Comparison of ENCODE assay signal across 27 cellular contexts in the genomic region with DNA sequence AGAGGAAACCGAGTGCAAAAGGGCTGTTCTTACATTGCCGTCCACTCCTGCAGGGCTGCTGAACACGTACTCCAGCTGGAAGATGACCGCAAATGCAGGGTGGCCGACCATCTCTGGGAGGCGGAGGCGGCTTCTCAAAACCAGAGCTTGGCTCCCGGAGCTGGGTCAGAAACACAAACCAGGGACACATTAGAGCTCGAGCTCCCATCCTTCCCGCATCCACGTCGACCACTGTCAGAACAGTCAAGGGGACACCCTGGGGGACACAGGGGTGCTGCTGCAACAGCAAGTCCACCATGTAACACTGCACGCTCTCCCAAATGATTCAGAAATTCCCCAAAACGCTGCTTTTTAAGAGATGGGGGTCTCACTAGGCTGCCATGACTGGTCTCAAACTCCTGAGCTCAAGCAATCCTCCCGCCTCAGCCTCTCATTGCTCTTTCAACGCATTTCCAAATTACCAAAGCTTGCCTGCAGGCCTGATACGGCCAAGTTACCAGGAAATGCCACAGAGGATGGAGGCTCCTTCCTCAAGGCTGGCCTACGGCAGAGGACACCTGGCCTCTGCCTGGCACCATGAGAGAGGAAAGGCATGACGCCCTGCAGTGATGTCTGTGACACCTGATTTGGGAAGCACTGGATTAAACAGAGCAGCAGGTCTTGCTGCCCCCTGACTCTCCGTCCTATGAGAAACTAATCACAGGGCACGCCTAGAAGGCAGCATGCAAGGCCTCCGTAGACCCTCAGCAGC.
"Had no signal": no experiment of that assay in that cellular context is flagged by ENCODE, and none has a peak within 500 bp of the region (broad histone marks: within the 10 kb centered on the region; RNA-seq: fewer than 3 reads in every experiment).

No MANE protein-coding gene starts in this region.

- DNase-seq: activated CD4-positive, alpha-beta T cell treated with anti-CD3 and anti-CD28 coated beads, Interleukin-2, amount 10 ng/mL, durations not matched to agents 7 days and 5 days; activated CD4-positive, CD25-positive, alpha-beta regulatory T cell treated with anti-CD3 and anti-CD28 coated beads, Interleukin-2, amount 50 U/mL, for 72 hours; activated CD8-positive, alpha-beta T cell treated with anti-CD3 and anti-CD28 coated beads for 36 hours; activated gamma-delta T cell treated with Interleukin-2 at 50 U/mL for 16 hours; activated T-cell treated with anti-CD3 and anti-CD28 coated beads, Interleukin-2, amount 50 U/mL, for 72 hours; brain microvascular endothelial cell; dorsolateral prefrontal cortex; effector memory CD8-positive, alpha-beta T cell; foreskin melanocyte; immature natural killer cell; kidney glomerular epithelial cell; naive thymus-derived CD8-positive, alpha-beta T cell; stimulated activated CD4-positive, alpha-beta T cell treated with anti-CD3 and anti-CD28 coated beads, Interleukin-4, amount 100 ng/mL, for 24 hours; stimulated activated naive CD4-positive, alpha-beta T cell treated with Interleukin-2 at 50 U/mL for 16 hours; thyroid gland; WERI-Rb-1 had no signal

- H3K4me1 Mint-ChIP-seq: activated CD4-positive, alpha-beta T cell treated with anti-CD3 and anti-CD28 coated beads, Interleukin-2, amount 10 ng/mL, durations not matched to agents 7 days and 5 days; central memory CD8-positive, alpha-beta T cell; immature natural killer cell; neural progenitor cell had no signal

- H3K9me3 Mint-ChIP-seq: activated CD4-positive, alpha-beta T cell treated with anti-CD3 and anti-CD28 coated beads, Interleukin-2, amount 10 ng/mL, durations not matched to agents 7 days and 5 days; activated CD8-positive, alpha-beta T cell treated with anti-CD3 and anti-CD28 coated beads for 36 hours; activated T-cell treated with anti-CD3 and anti-CD28 coated beads, Interleukin-2, amount 50 U/mL, for 72 hours; central memory CD8-positive, alpha-beta T cell; effector memory CD8-positive, alpha-beta T cell; immature natural killer cell; naive thymus-derived CD8-positive, alpha-beta T cell; neural progenitor cell; T-cell; T-helper 2 cell treated with Interferon-gamma antibody and Interleukin-4, amounts not matched to agents 5 μg/mL and 100 μg/mL, for 36 hours had no signal

- H2AFZ ChIP-seq: hepatocyte, neural progenitor cell had no signal

- H3K27ac ChIP-seq: adrenal gland, ascending aorta, brain microvascular endothelial cell, dorsolateral prefrontal cortex, hepatocyte, left lung, neural progenitor cell, thyroid gland, WERI-Rb-1 had no signal

- H3K9ac ChIP-seq: neural progenitor cell had no signal

- H3K27me3 Mint-ChIP-seq: activated CD4-positive, alpha-beta T cell treated with anti-CD3 and anti-CD28 coated beads, Interleukin-2, amount 10 ng/mL, durations not matched to agents 7 days and 5 days; activated CD8-positive, alpha-beta T cell treated with anti-CD3 and anti-CD28 coated beads for 36 hours; activated naive CD8-positive, alpha-beta T cell; central memory CD8-positive, alpha-beta T cell; effector memory CD8-positive, alpha-beta T cell; naive thymus-derived CD8-positive, alpha-beta T cell; progenitor cell of endocrine pancreas; T-cell had no signal

- H3K27me3 ChIP-seq: adrenal gland, ascending aorta, brain microvascular endothelial cell, dorsolateral prefrontal cortex, hepatocyte, left lung, neural progenitor cell, thyroid gland had no signal

- H3K4me2 ChIP-seq: hepatocyte, neural progenitor cell had no signal

- H3K79me2 ChIP-seq: hepatocyte had no signal

- H3K27ac Mint-ChIP-seq: activated CD4-positive, alpha-beta T cell treated with anti-CD3 and anti-CD28 coated beads, Interleukin-2, amount 10 ng/mL, durations not matched to agents 7 days and 5 days; activated CD8-positive, alpha-beta T cell treated with anti-CD3 and anti-CD28 coated beads for 36 hours; activated naive CD8-positive, alpha-beta T cell; activated T-cell treated with anti-CD3 and anti-CD28 coated beads, Interleukin-2, amount 50 U/mL, for 72 hours; effector memory CD8-positive, alpha-beta T cell; immature natural killer cell; naive thymus-derived CD8-positive, alpha-beta T cell; neural progenitor cell; progenitor cell of endocrine pancreas; T-cell; T-helper 2 cell treated with Interferon-gamma antibody and Interleukin-4, amounts not matched to agents 5 μg/mL and 100 μg/mL, for 36 hours had no signal

- H3K4me3 Mint-ChIP-seq: activated CD4-positive, alpha-beta T cell treated with anti-CD3 and anti-CD28 coated beads, Interleukin-2, amount 10 ng/mL, durations not matched to agents 7 days and 5 days; activated CD8-positive, alpha-beta T cell treated with anti-CD3 and anti-CD28 coated beads for 36 hours; activated naive CD8-positive, alpha-beta T cell; activated T-cell treated with anti-CD3 and anti-CD28 coated beads, Interleukin-2, amount 50 U/mL, for 72 hours; central memory CD8-positive, alpha-beta T cell; effector memory CD8-positive, alpha-beta T cell; immature natural killer cell; naive thymus-derived CD8-positive, alpha-beta T cell; neural progenitor cell; T-cell; T-helper 2 cell treated with Interferon-gamma antibody and Interleukin-4, amounts not matched to agents 5 μg/mL and 100 μg/mL, for 36 hours had no signal

- ATAC-seq: activated CD8-positive, alpha-beta T cell treated with anti-CD3 and anti-CD28 coated beads for 36 hours; activated T-cell treated with anti-CD3 and anti-CD28 coated beads, Interleukin-2, amount 50 U/mL, for 72 hours; effector memory CD8-positive, alpha-beta T cell; esophagus mucosa; left lung; naive thymus-derived CD8-positive, alpha-beta T cell; T-cell had no signal

- H3K9me3 ChIP-seq: adrenal gland, ascending aorta, left lung, thyroid gland had no signal

- H3K4me1 ChIP-seq: adrenal gland, ascending aorta, left lung, neural progenitor cell had no signal
